9 cellular contexts compared by ENCODE assay signal in the genomic region with DNA sequence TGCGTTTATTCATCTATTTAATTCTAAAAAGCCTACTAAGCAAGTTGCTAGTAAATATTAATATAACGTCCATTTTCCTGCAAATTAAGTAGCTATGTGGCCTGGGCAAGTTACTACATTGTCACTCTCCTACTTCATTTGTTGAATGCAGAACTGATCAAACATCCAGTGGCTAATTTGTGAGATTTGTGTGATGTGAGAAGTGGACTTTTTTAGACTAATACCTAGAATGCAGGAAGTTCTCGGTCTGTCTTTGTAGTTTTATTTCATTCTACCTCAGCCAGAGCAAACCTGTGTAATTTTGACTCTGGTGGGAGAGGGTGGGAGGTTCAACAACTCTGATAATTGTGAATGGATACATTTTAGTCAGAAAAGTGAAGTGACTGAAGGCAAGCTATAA. TPM values are rescaled to one million over a fixed set of nuclear protein-coding genes. Genes with fewer than 3 reads are reported as not detected.
DNase-seq lines count a peak whose midpoint lies in the region; ATAC-seq and TF ChIP-seq lines count a peak whose summit lies in the region.
"Had no signal": no experiment of that assay in that cellular context is flagged by ENCODE, and none has a peak within 500 bp of the region (broad histone marks: within the 10 kb centered on the region; RNA-seq: fewer than 3 reads in every experiment).

No MANE protein-coding gene starts in this region.

- WGBS in SK-N-SH (ENCODE audit: low lambda C conversion rate): 0% methylated on average over 3 of the region's 3 CpGs

- H3K4me1 ChIP-seq in SK-N-SH (ENCODE audit: control insufficient read depth in 1 of 2, insufficient read depth in 2 of 2, low read depth in 1 of 2, low read length in 1 of 2) (peaks cover 0 to 18% of the 10 kb centered on the region in 2 experiments; a peak in 2 of 4 replicates), neuron (ENCODE audit: insufficient read depth, low read length) (peaks cover 24% of the 10 kb centered on the region)

- TF ChIP-seq CTCF in SK-N-SH (IDR thresholded peaks at IDR 0.05) (no peak), dorsolateral prefrontal cortex (IDR thresholded peaks at IDR 0.05 in 54 of 56, conservative IDR thresholded peaks at IDR 0.05 in 2 of 56; ENCODE audit: low read depth in 1 of 56, partially characterized antibody in 56 of 56) (no peak)

- no peaks in the 10 kb centered on the region for H3K9me3 ChIP-seq in SK-N-SH
- H3K9me3 ChIP-seq in KOPT-K1 (ENCODE audit: insufficient read depth, low read length, poor library complexity, severe bottlenecking): no peaks in the 10 kb centered on the region
- H3K9me3 ChIP-seq in neuron (ENCODE audit: low read length): no peaks in the 10 kb centered on the region

- peak overlapping the region; percentile 99 for H2AFZ ChIP-seq in SK-N-SH (ENCODE audit: low read depth)
- H2AFZ ChIP-seq in neuron (ENCODE audit: low read depth, low read length): peak overlapping the region; percentile 80

- H3K27me3 ChIP-seq in SK-N-SH (ENCODE audit: insufficient read depth) (no peaks in the 10 kb centered on the region), dorsolateral prefrontal cortex (no peaks in the 10 kb centered on the region), neuron (ENCODE audit: insufficient read depth, low read length) (no peaks in the 10 kb centered on the region)

- no peaks in the 10 kb centered on the region for H3K9me2 ChIP-seq in SK-N-SH

- CTCF ChIA-PET in SK-N-SH (lab: Yijun Ruan, JAX): interaction anchor here (0.8 to 1.7 kb wide), 6 partner anchors 9 to 49 kb away, joined by 3 to 7 read pairs (median 4); no protein-coding TSS in a partner anchor

- ATAC-seq in SK-N-SH treated with all-trans-retinoic acid at 6 μM for 48 hours (no peak; the same call in 2 of the 3 replicates), HG03469 (IDR thresholded peaks at IDR 0.05; ENCODE audit: unreplicated experiment) (no peak)

- TF ChIP-seq RAD21 in SK-N-SH (IDR thresholded peaks at IDR 0.05; ENCODE audit: low read length): no peak

- no peaks in the 10 kb centered on the region for H4K20me1 ChIP-seq in SK-N-SH (ENCODE audit: insufficient read depth)

- DNase-seq in SK-N-SH (no peak), dorsolateral prefrontal cortex (no peak), DMS53 treated with DMSO at 0.1 percent for 48 hours (lab: John Stamatoyannopoulos, UW; ENCODE audit: unreplicated experiment) (no peak), NCI-H1436 (lab: John Stamatoyannopoulos, UW) (no peak)

- POLR2A ChIA-PET in SK-N-SH (lab: Yijun Ruan, JAX): interaction anchor here (1.0 to 2.0 kb wide), 2 partner anchors 47 to 783 kb away, joined by 3 to 7 read pairs; a partner anchor contains a TSS

- H3F3A ChIP-seq in SK-N-SH (replicated peaks; ENCODE audit: insufficient read depth): peaks cover 3% of the 10 kb centered on the region

- peaks cover 22 to 33% of the 10 kb centered on the region in 2 experiments for H3K36me3 ChIP-seq in SK-N-SH (replicated peaks in 1 of 2; ENCODE audit: control insufficient read depth in 1 of 2, insufficient read depth in 2 of 2, low read length in 1 of 2)
- peaks cover 35% of the 10 kb centered on the region for H3K36me3 ChIP-seq in KOPT-K1 (ENCODE audit: insufficient read depth, low read length)
- peaks cover 25% of the 10 kb centered on the region for H3K36me3 ChIP-seq in neuron (ENCODE audit: insufficient read depth, low read length)

- peaks cover 35% of the 10 kb centered on the region for H3K79me2 ChIP-seq in SK-N-SH (ENCODE audit: insufficient read depth)

- no peak for TF ChIP-seq EP300 in SK-N-SH (IDR thresholded peaks at IDR 0.05; ENCODE audit: borderline replicate concordance in 1 of 2, low read depth in 1 of 2, low read length in 1 of 2)

- intact Hi-C loops in dorsolateral prefrontal cortex (cut with DNase I): loop anchor here (2.0 to 5.0 kb wide), 2 partner anchors 48 kb away; a partner anchor contains a TSS

- H3K4me3 ChIP-seq in SK-N-SH (ENCODE audit: low read depth in 2 of 2, low read length in 1 of 2) (peak overlapping the region; percentile 88 to 93), dorsolateral prefrontal cortex (peak overlapping the region; percentile 68 to 97 (median 86)), neuron (ENCODE audit: low read length) (peak overlapping the region; percentile 59)

- H3K27ac ChIP-seq in SK-N-SH (ENCODE audit: low read depth in 2 of 2, low read length in 1 of 2) (peak overlapping the region; percentile 86 to 93), KOPT-K1 (ENCODE audit: low read depth, low read length, poor library complexity, severe bottlenecking) (peak overlapping the region; percentile 84), dorsolateral prefrontal cortex (peak overlapping the region in 46 of 59 donors; percentile 39 to 97 (median 91))

- H3K9ac ChIP-seq in SK-N-SH: peak overlapping the region; percentile 91

- H3K4me2 ChIP-seq in SK-N-SH: peak overlapping the region; percentile 86

TF ChIP-seq in SK-N-SH, 30 proteins besides CTCF, POLR2A, EP300 and RAD21 (continues in another document):
- TF ChIP-seq, protein P1, sequence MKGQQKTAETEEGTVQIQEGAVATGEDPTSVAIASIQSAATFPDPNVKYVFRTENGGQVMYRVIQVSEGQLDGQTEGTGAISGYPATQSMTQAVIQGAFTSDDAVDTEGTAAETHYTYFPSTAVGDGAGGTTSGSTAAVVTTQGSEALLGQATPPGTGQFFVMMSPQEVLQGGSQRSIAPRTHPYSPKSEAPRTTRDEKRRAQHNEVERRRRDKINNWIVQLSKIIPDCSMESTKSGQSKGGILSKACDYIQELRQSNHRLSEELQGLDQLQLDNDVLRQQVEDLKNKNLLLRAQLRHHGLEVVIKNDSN (IDR thresholded peaks at IDR 0.05; ENCODE audit: borderline replicate concordance, low read depth): no peak
- no peak for TF ChIP-seq SMC3 (IDR thresholded peaks at IDR 0.05; ENCODE audit: low read depth, low read length)
- no peak for TF ChIP-seq TAF1 (IDR thresholded peaks at IDR 0.05; ENCODE audit: borderline replicate concordance, low read depth, low read length)
- no peak for TF ChIP-seq YY1 (IDR thresholded peaks at IDR 0.05; ENCODE audit: low read depth)
- no peak for TF ChIP-seq FOSL2 (IDR thresholded peaks at IDR 0.05; ENCODE audit: borderline replicate concordance, low read depth)
- TF ChIP-seq, protein P2, sequence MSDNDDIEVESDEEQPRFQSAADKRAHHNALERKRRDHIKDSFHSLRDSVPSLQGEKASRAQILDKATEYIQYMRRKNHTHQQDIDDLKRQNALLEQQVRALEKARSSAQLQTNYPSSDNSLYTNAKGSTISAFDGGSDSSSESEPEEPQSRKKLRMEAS (IDR thresholded peaks at IDR 0.05; ENCODE audit: low read depth): no peak
- no peak for TF ChIP-seq RFX5 (IDR thresholded peaks at IDR 0.05; ENCODE audit: low read length)
- no peak for TF ChIP-seq RCOR1 (IDR thresholded peaks at IDR 0.05; ENCODE audit: low read length)
- no peak for TF ChIP-seq TCF12 (IDR thresholded peaks at IDR 0.05)
- no peak for TF ChIP-seq MEF2A (IDR thresholded peaks at IDR 0.05; ENCODE audit: borderline replicate concordance, low read depth)
- TF ChIP-seq CHD2 (IDR thresholded peaks at IDR 0.05; ENCODE audit: low read length, partially characterized antibody): no peak
- TF ChIP-seq GABPA (IDR thresholded peaks at IDR 0.05; ENCODE audit: low read depth): no peak
- no peak for TF ChIP-seq JUND (IDR thresholded peaks at IDR 0.05)
- TF ChIP-seq POLR2AphosphoS5 (IDR thresholded peaks at IDR 0.05; ENCODE audit: low read depth, low read length): no peak
- TF ChIP-seq GATA2 (CRISPR knock-in tag; IDR thresholded peaks at IDR 0.05): no peak

TF ChIP-seq in SK-N-SH treated with all-trans-retinoic acid at 6 μM for 48 hours, 23 proteins besides CTCF, POLR2A, EP300 and RAD21:
- TF ChIP-seq, protein P3, sequence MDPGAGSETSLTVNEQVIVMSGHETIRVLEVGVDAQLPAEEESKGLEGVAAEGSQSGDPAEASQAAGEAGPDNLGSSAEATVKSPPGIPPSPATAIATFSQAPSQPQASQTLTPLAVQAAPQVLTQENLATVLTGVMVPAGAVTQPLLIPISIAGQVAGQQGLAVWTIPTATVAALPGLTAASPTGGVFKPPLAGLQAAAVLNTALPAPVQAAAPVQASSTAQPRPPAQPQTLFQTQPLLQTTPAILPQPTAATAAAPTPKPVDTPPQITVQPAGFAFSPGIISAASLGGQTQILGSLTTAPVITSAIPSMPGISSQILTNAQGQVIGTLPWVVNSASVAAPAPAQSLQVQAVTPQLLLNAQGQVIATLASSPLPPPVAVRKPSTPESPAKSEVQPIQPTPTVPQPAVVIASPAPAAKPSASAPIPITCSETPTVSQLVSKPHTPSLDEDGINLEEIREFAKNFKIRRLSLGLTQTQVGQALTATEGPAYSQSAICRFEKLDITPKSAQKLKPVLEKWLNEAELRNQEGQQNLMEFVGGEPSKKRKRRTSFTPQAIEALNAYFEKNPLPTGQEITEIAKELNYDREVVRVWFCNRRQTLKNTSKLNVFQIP (CRISPR knock-in tag; IDR thresholded peaks at IDR 0.05; ENCODE audit: borderline replicate concordance, low read depth): no peak
- TF ChIP-seq, protein P4, sequence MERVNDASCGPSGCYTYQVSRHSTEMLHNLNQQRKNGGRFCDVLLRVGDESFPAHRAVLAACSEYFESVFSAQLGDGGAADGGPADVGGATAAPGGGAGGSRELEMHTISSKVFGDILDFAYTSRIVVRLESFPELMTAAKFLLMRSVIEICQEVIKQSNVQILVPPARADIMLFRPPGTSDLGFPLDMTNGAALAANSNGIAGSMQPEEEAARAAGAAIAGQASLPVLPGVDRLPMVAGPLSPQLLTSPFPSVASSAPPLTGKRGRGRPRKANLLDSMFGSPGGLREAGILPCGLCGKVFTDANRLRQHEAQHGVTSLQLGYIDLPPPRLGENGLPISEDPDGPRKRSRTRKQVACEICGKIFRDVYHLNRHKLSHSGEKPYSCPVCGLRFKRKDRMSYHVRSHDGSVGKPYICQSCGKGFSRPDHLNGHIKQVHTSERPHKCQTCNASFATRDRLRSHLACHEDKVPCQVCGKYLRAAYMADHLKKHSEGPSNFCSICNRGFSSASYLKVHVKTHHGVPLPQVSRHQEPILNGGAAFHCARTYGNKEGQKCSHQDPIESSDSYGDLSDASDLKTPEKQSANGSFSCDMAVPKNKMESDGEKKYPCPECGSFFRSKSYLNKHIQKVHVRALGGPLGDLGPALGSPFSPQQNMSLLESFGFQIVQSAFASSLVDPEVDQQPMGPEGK (CRISPR knock-in tag; IDR thresholded peaks at IDR 0.05; ENCODE audit: borderline replicate concordance): no peak
- no peak for TF ChIP-seq GLIS3 (CRISPR knock-in tag; IDR thresholded peaks at IDR 0.05)

RNA-seq across cellular contexts. Expression of a gene that starts 0.8 kb away (rescaled TPM):
- polyA plus RNA-seq in SK-N-SH (2012; rRNA removed): 6.3 and 8.4 TPM in 2 replicates
- 7.6 and 9.1 TPM in 2 replicates for polyA plus RNA-seq in SK-N-SH (2012; cell fraction: cytosol; rRNA removed)
- 5.8 and 14.6 TPM in 2 replicates for polyA plus RNA-seq in SK-N-SH (2012; cell fraction: nucleus; rRNA removed)
- 10 to 100 TPM; 14.8 to 35.0 (median 27.3) TPM for total RNA-seq in dorsolateral prefrontal cortex

RNA-seq across cellular contexts. Expression of a gene that starts 27.6 kb away (rescaled TPM):
- polyA plus RNA-seq in SK-N-SH (2012; rRNA removed): not detected in 2 replicates
- 0.04 TPM in 1 of 2 replicates, not detected in the other for polyA plus RNA-seq in SK-N-SH (2012; cell fraction: cytosol; rRNA removed)
- 0.08 TPM in 1 of 2 replicates, not detected in the other for polyA plus RNA-seq in SK-N-SH (2012; cell fraction: nucleus; rRNA removed)
- 1 to 10 TPM in 115 of 120 experiments, under 1 TPM in 3, not detected in 2; 0.62 to 6.0 (median 2.7) TPM for total RNA-seq in dorsolateral prefrontal cortex
- total RNA-seq: Daoy had no signal

RNA-seq across cellular contexts. Expression of a gene that starts 47.3 kb away (rescaled TPM):
- 7.8 and 11.4 TPM in 2 replicates for polyA plus RNA-seq in SK-N-SH (2012; rRNA removed)
- polyA plus RNA-seq in SK-N-SH (2012; cell fraction: cytosol; rRNA removed): 13.9 and 17.4 TPM in 2 replicates
- 3.5 and 8.0 TPM in 2 replicates for polyA plus RNA-seq in SK-N-SH (2012; cell fraction: nucleus; rRNA removed)
- total RNA-seq in dorsolateral prefrontal cortex: 10 to 100 TPM; 15.1 to 34.0 (median 26.3) TPM
